In genomic region chr11:44914105-44914504, GRCh38 we compare ENCODE assay signal across 6 cellular contexts. TPM values are rescaled to one million over a fixed set of nuclear protein-coding genes. Genes with fewer than 3 reads are reported as not detected.
"Had no signal": no experiment of that assay in that cellular context is flagged by ENCODE, and none has a peak within 500 bp of the region (broad histone marks: within the 10 kb centered on the region; RNA-seq: fewer than 3 reads in every experiment).

No MANE protein-coding gene starts in this region.

- ATAC-seq: HepG2 had no signal

- FAIRE-seq: HepG2 had no signal

- H3K9ac ChIP-seq: GM23248 had no signal

- H2AFZ ChIP-seq: GM23248 had no signal

- H3K27ac ChIP-seq: GM23248, HL-60 had no signal

- H3K4me3 ChIP-seq: GM23248 had no signal

- DNase-seq: GM23248, GOT3, HCEC 1CT, KBM-7 had no signal

RNA-seq across cellular contexts. Expression of gene TP53I11, which starts 36.6 kb away (rescaled TPM):
- total RNA-seq: HepG2 had no signal
- polyA plus RNA-seq: HepG2 had no signal
